ENCODE assay signal across 18 cellular contexts in the genomic region with DNA sequence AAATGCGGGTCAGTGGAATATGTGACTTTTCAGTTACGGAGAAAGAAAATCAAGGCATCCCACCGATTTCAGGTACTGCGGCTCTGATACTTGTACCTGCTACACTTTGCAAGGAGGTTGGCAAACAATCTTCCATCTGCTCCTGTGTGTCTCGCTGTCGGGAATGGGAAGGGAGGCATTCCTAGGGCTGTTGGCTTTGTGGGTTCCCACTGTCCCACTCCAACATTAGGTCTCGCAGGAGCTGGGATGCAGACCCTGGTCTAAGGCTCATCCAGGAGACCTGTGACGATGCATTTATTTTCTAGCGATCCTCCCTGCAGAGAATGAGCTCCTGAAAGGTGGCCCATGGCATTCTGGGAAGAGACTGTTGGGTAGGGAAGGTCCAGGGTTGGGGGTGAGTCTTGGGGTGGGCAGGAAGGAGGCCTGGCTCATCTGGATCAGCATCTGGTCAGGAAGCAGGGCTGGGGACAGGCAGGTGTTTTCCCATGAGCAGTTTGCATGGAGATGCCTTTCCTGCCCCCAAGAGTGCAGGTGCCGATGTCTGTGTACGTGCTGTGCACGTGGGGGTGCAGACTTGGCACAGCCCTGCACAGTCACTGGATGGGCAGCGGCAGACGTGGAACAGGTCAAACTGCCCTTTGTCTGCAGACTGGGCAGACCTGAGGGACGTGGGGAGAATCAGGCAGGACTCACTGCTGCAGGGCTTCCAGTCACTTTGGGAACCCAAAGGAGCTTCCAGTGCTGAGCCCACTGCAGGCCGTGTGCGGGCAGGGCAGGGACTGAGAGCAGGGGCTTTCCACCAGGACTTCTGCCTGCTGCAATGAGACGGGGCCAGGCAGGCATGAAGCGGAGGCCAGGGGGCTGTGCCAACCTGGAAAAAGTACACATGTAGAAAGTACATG.
"Had no signal": no experiment of that assay in that cellular context is flagged by ENCODE, and none has a peak within 500 bp of the region (broad histone marks: within the 10 kb centered on the region; RNA-seq: fewer than 3 reads in every experiment).

No MANE protein-coding gene starts in this region.

- ATAC-seq: activated CD4-positive, CD25-positive, alpha-beta regulatory T cell treated with anti-CD3 and anti-CD28 coated beads, Interleukin-2, amount 50 U/mL, for 24 hours; activated naive CD4-positive, alpha-beta T cell treated with anti-CD3 and anti-CD28 coated beads, Interleukin-2, amount 50 U/mL, for 72 hours; gastrocnemius medialis; left colon had no signal

- H3K9me3 ChIP-seq: gastrocnemius medialis, heart left ventricle, right atrium auricular region, tibial nerve had no signal

- DNase-seq: activated gamma-delta T cell; activated T-cell treated with anti-CD3 and anti-CD28 coated beads, Interleukin-2, amount 50 U/mL, for 48 hours; cerebellar nuclear complex; dermis blood vessel endothelial cell; erythroblast; gastrocnemius medialis; heart left ventricle; left colon; naive B cell; small intestine; stimulated activated CD4-positive, alpha-beta T cell treated with anti-CD3 and anti-CD28 coated beads, Interleukin-4, amount 100 ng/mL, for 24 hours; stimulated activated naive CD4-positive, alpha-beta T cell; T-helper 1 cell; T1000 had no signal

- H3K36me3 ChIP-seq: gastrocnemius medialis, heart left ventricle, right atrium auricular region, tibial nerve had no signal

- H3K4me1 ChIP-seq: gastrocnemius medialis, heart left ventricle, right atrium auricular region had no signal

- H3K27ac ChIP-seq: gastrocnemius medialis, heart left ventricle, right atrium auricular region, tibial nerve had no signal

- H3K4me3 ChIP-seq: gastrocnemius medialis, heart left ventricle, right atrium auricular region, tibial nerve had no signal

- H3K27me3 ChIP-seq: right atrium auricular region, tibial nerve had no signal
